ENCODE assay signal across 5 cellular contexts in genomic region chr11:117550466-117550865, GRCh38.
"Had no signal": no experiment of that assay in that cellular context is flagged by ENCODE, and none has a peak within 500 bp of the region (broad histone marks: within the 10 kb centered on the region; RNA-seq: fewer than 3 reads in every experiment).

No MANE protein-coding gene starts in this region.

- H3K4me3 Mint-ChIP-seq: GM23338, H9 had no signal

- H3K4me3 ChIP-seq: GM23338, K562 had no signal

- H3K4me2 ChIP-seq: GM23338 had no signal

- H3K27ac Mint-ChIP-seq: GM23338, H9 had no signal

- H3K9me3 Mint-ChIP-seq: GM23338, H9 had no signal

- ATAC-seq: GM23338, K562 had no signal

- DNase-seq: H9, HCEC 1CT, IMR-90 had no signal
